Comparison of ENCODE assay signal across 7 cellular contexts in genomic region chr1:108496856-108497255, GRCh38. TPM values are rescaled to one million over a fixed set of nuclear protein-coding genes. Genes with fewer than 3 reads are reported as not detected.
"Had no signal": no experiment of that assay in that cellular context is flagged by ENCODE, and none has a peak within 500 bp of the region (broad histone marks: within the 10 kb centered on the region; RNA-seq: fewer than 3 reads in every experiment).

No MANE protein-coding gene starts in this region.

RNA-seq across cellular contexts. Expression of gene NBPF6, which starts 46.7 kb away (rescaled TPM):
- total RNA-seq: OCI-LY7, Right ventricle myocardium inferior, Right ventricle myocardium superior, SJSA1, SK-MEL-5, T-cell had no signal
- polyA plus RNA-seq: SK-N-SH had no signal
